20 cellular contexts compared by ENCODE assay signal in the genomic region with DNA sequence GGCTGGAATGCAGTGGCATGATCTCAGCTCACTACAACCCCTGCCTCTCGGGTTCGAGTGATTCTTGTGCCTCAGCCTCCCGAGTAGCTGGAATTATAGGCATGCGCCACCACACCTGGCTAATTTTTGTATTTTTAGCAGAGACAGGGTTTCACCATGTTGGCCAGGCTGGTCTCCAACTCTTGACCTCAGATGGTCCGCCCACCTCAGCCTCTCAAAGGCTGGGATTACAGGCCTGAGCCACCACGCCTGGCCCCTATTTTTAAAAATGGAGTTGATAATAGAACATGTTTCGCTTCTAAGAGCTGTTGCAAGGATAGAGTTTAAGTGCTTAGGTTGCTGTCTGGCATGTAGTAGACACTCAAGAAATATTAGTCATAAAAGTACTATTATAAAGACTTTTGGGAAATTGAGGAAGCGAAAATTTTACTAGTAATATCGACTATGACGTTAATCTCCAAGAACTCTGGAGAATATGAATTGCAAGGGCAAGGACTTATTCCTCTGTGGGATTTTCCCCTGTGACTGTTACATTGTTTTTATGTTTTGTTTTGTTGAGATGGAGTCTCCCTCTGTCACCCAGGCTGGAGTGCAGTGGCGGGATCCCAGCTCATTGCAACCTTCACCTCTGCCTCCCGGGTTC. TPM values are rescaled to one million over a fixed set of nuclear protein-coding genes. Genes with fewer than 3 reads are reported as not detected.
A peak's percentile ranks its signal among the peaks of the same experiment; 100 is the strongest.
DNase-seq lines count a peak whose midpoint lies in the region; ATAC-seq and TF ChIP-seq lines count a peak whose summit lies in the region.
"Had no signal": no experiment of that assay in that cellular context is flagged by ENCODE, and none has a peak within 500 bp of the region (broad histone marks: within the 10 kb centered on the region; RNA-seq: fewer than 3 reads in every experiment).

No MANE protein-coding gene starts in this region.

- H3K27me3 Mint-ChIP-seq in natural killer cell (ENCODE audit: low read depth in 2 of 2) (no peaks in the 10 kb centered on the region), WTC11 (ENCODE audit: low read depth) (no peaks in the 10 kb centered on the region), naive B cell (no peaks in the 10 kb centered on the region)
- H3K27me3 Mint-ChIP-seq in natural killer cell treated with Interleukin-12 subunit alpha and Interleukin-12 subunit beta and Interleukin-15 and Interleukin-18, amount 100 ng/mL, for 72 hours = no peaks in the 10 kb centered on the region

- TF ChIP-seq CTCF in natural killer cell (IDR thresholded peaks at IDR 0.05) (no peak), WTC11 (IDR thresholded peaks at IDR 0.05) (no peak), thyroid gland (IDR thresholded peaks at IDR 0.05) (no peak)

- peak overlapping the region; percentile 52 to 68 for H3K27ac Mint-ChIP-seq in natural killer cell
- H3K27ac Mint-ChIP-seq in natural killer cell treated with Interleukin-12 subunit alpha and Interleukin-12 subunit beta and Interleukin-15 and Interleukin-18, amount 100 ng/mL, for 72 hours = peak overlapping the region in 1 of 2 donors; percentile 44
- peak overlapping the region; percentile 70 for H3K27ac Mint-ChIP-seq in WTC11
- H3K27ac Mint-ChIP-seq in naive B cell = peak overlapping the region in 5 of 6 donors; percentile 26 to 89 (median 70)
- H3K27ac Mint-ChIP-seq: activated T-helper 2 cell treated with anti-CD3 and anti-CD28 coated beads, Interferon-gamma antibody, Interleukin-2, Interleukin-4, amounts not matched to agents 10 μg/mL and 5 μg/mL and 100 μg/mL, durations not matched to agents 14 hours and 24 hours and 36 hours had no signal

- CTCF ChIA-PET in WTC11 (lab: Charles Lee) = no interaction called here

- TF ChIP-seq POLR2A in thyroid gland (IDR thresholded peaks at IDR 0.05) = no peak

- DNase-seq in natural killer cell = no peak
- no peak for DNase-seq in natural killer cell treated with Interleukin-12 subunit alpha and Interleukin-12 subunit beta and Interleukin-15 and Interleukin-18, amount 100 ng/mL, for 72 hours (ENCODE audit: low spot score)
- peak; percentile 3 for DNase-seq in WTC11 (ENCODE audit: low spot score)
- DNase-seq in naive B cell = no peak
- DNase-seq in thyroid gland = no peak
- DNase-seq in retina = no peak
- DNase-seq: CD8-positive, alpha-beta T cell; dermis blood vessel endothelial cell; DND-41; immature natural killer cell; NCI-H524; occipital lobe; RPMI8226; stimulated activated CD4-positive, alpha-beta T cell treated with anti-CD3 and anti-CD28 coated beads, Interleukin-15, amount 100 ng/mL, for 24 hours; T1000; tibial artery had no signal

- H3K9me3 Mint-ChIP-seq in natural killer cell = no peaks in the 10 kb centered on the region
- H3K9me3 Mint-ChIP-seq in natural killer cell treated with Interleukin-12 subunit alpha and Interleukin-12 subunit beta and Interleukin-15 and Interleukin-18, amount 100 ng/mL, for 72 hours = no peaks in the 10 kb centered on the region
- no peaks in the 10 kb centered on the region for H3K9me3 Mint-ChIP-seq in WTC11
- H3K9me3 Mint-ChIP-seq in naive B cell = no peaks in the 10 kb centered on the region
- H3K9me3 Mint-ChIP-seq: activated T-helper 2 cell treated with anti-CD3 and anti-CD28 coated beads, Interferon-gamma antibody, Interleukin-2, Interleukin-4, amounts not matched to agents 10 μg/mL and 5 μg/mL and 100 μg/mL, durations not matched to agents 14 hours and 24 hours and 36 hours; CD8-positive, alpha-beta T cell; immature natural killer cell had no signal

- POLR2A ChIA-PET in WTC11 (lab: Charles Lee) = no interaction called here

- no peak for ATAC-seq in natural killer cell
- ATAC-seq in natural killer cell treated with Interleukin-12 subunit alpha and Interleukin-12 subunit beta and Interleukin-15 and Interleukin-18, amount 100 ng/mL, for 72 hours = no peak
- ATAC-seq in WTC11 = no peak
- no peak for ATAC-seq in naive B cell (ENCODE audit: low read depth in 2 of 2)
- ATAC-seq in HG02678 (IDR thresholded peaks at IDR 0.05; ENCODE audit: unreplicated experiment) = no peak
- ATAC-seq in HG03571 (IDR thresholded peaks at IDR 0.05; ENCODE audit: unreplicated experiment) = no peak
- ATAC-seq: CD8-positive, alpha-beta T cell had no signal

- H3K36me3 Mint-ChIP-seq in natural killer cell (no peaks in the 10 kb centered on the region), WTC11 (peaks cover 33% of the 10 kb centered on the region), naive B cell (no peaks in the 10 kb centered on the region)
- no peaks in the 10 kb centered on the region for H3K36me3 Mint-ChIP-seq in natural killer cell treated with Interleukin-12 subunit alpha and Interleukin-12 subunit beta and Interleukin-15 and Interleukin-18, amount 100 ng/mL, for 72 hours
- H3K36me3 Mint-ChIP-seq: immature natural killer cell had no signal

- peaks cover 48 to 59% of the 10 kb centered on the region in 2 donors for H3K4me1 ChIP-seq in thyroid gland

- H3K27ac ChIP-seq in thyroid gland = peak overlapping the region in 2 of 3 donors; percentile 18 to 77
- H3K27ac ChIP-seq: tibial artery had no signal

- H3K4me1 Mint-ChIP-seq in natural killer cell = peaks cover 15 to 44% of the 10 kb centered on the region in 2 donors
- H3K4me1 Mint-ChIP-seq in natural killer cell treated with Interleukin-12 subunit alpha and Interleukin-12 subunit beta and Interleukin-15 and Interleukin-18, amount 100 ng/mL, for 72 hours (ENCODE audit: low read depth in 2 of 2) = peaks cover 20 to 26% of the 10 kb centered on the region in 2 donors
- H3K4me1 Mint-ChIP-seq in WTC11 = peaks cover 53% of the 10 kb centered on the region
- H3K4me1 Mint-ChIP-seq in naive B cell = peaks cover 42 to 89% (median 71%) of the 10 kb centered on the region in 3 donors

- H3K27me3 ChIP-seq in thyroid gland = no peaks in the 10 kb centered on the region
- H3K27me3 ChIP-seq: right atrium auricular region, tibial artery had no signal

- H3K4me3 ChIP-seq in thyroid gland (replicated peaks in 1 of 3) = no peak overlapping the region
- H3K4me3 ChIP-seq: right atrium auricular region, tibial artery had no signal

- H3K4me3 Mint-ChIP-seq in natural killer cell = no peak overlapping the region
- no peak overlapping the region for H3K4me3 Mint-ChIP-seq in natural killer cell treated with Interleukin-12 subunit alpha and Interleukin-12 subunit beta and Interleukin-15 and Interleukin-18, amount 100 ng/mL, for 72 hours
- no peak overlapping the region for H3K4me3 Mint-ChIP-seq in WTC11
- no peak overlapping the region for H3K4me3 Mint-ChIP-seq in naive B cell
- H3K4me3 Mint-ChIP-seq: CD8-positive, alpha-beta T cell had no signal

- peaks cover 0 to 14% of the 10 kb centered on the region in 2 donors for H3K36me3 ChIP-seq in thyroid gland

- H3K9me3 ChIP-seq in thyroid gland = no peaks in the 10 kb centered on the region
- H3K9me3 ChIP-seq: right atrium auricular region, tibial artery had no signal

- intact Hi-C loops in natural killer cell (cut with micrococcal nuclease) = no loop called here
- intact Hi-C loops in thyroid gland (cut with DNase I) = no loop called here

- WGBS in thyroid gland, 2 donors = 85 to 87% methylated on average over 12 of the region's 12 CpGs

TF ChIP-seq in WTC11, 78 proteins besides CTCF, POLR2A, EP300 and RAD21:
- TF ChIP-seq JUN (CRISPR knock-in tag; IDR thresholded peaks at IDR 0.05) = no peak
- no peak for TF ChIP-seq ZNF121 (CRISPR knock-in tag; IDR thresholded peaks at IDR 0.05)

RNA-seq across cellular contexts. Expression of a gene that starts 7.9 kb away (rescaled TPM):
- 100 to 1,000 TPM; 153 to 222 (median 188) TPM for total RNA-seq in natural killer cell
- total RNA-seq in natural killer cell treated with Interleukin-12 subunit alpha and Interleukin-12 subunit beta and Interleukin-15 and Interleukin-18, amount 100 ng/mL, for 72 hours = 100 to 1,000 TPM; 103 to 219 TPM
- total RNA-seq in WTC11 (2021) = 290 to 308 TPM (median 293 TPM) in 3 replicates
- polyA plus RNA-seq in naive B cell (ENCODE audit: low read depth in 6 of 6) = 100 to 1,000 TPM in 1 of 6 donors, 10 to 100 TPM in 5; 40.8 to 110 (median 85.1) TPM
- total RNA-seq in thyroid gland = 100 to 1,000 TPM; 240 to 385 (median 353) TPM
